Comparison of ENCODE assay signal across 1 cellular context in the genomic region with DNA sequence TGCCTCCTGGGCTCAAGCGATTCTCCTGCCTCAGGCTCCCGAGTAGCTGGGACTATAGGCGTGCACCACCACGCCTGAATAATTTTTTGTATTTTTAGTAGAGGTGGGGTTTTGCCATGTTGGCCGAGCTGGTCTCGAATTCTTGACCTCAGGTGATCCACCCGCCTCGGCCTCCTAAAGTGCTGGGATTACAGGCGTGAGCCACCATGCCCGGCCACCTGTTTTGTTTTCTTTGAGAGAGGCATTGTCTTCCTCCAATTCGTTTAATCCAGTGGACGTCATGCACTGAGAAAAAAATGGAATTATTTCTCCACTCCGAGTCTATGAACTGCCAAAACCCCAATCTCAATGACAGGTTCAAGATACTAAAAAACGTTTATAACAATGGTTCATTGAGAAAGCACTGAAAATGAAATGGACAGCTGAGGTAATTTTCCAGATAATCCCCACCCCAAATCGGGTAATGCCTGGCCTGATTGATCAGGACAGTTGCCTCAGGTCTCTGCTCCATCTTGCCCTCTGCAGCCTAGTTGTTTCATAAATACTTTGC.
TF ChIP-seq lines count a peak whose summit lies in the region.

No MANE protein-coding gene starts in this region.

TF ChIP-seq in SK-N-SH, 30 proteins besides CTCF, POLR2A, EP300 and RAD21:
- TF ChIP-seq, protein P1, sequence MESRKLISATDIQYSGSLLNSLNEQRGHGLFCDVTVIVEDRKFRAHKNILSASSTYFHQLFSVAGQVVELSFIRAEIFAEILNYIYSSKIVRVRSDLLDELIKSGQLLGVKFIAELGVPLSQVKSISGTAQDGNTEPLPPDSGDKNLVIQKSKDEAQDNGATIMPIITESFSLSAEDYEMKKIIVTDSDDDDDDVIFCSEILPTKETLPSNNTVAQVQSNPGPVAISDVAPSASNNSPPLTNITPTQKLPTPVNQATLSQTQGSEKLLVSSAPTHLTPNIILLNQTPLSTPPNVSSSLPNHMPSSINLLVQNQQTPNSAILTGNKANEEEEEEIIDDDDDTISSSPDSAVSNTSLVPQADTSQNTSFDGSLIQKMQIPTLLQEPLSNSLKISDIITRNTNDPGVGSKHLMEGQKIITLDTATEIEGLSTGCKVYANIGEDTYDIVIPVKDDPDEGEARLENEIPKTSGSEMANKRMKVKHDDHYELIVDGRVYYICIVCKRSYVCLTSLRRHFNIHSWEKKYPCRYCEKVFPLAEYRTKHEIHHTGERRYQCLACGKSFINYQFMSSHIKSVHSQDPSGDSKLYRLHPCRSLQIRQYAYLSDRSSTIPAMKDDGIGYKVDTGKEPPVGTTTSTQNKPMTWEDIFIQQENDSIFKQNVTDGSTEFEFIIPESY (IDR thresholded peaks at IDR 0.05; ENCODE audit: borderline replicate concordance, low read depth) = no peak
- TF ChIP-seq ELF1 (IDR thresholded peaks at IDR 0.05) = no peak
- no peak for TF ChIP-seq SIN3A (IDR thresholded peaks at IDR 0.05; ENCODE audit: borderline replicate concordance, low read depth, low read length)
- no peak for TF ChIP-seq SMC3 (IDR thresholded peaks at IDR 0.05; ENCODE audit: low read depth, low read length)
- no peak for TF ChIP-seq MXI1 (IDR thresholded peaks at IDR 0.05; ENCODE audit: low read depth, low read length)
- no peak for TF ChIP-seq EZH2phosphoT487 (IDR thresholded peaks at IDR 0.05; ENCODE audit: borderline replicate concordance, low read depth)
- TF ChIP-seq FOXM1 (IDR thresholded peaks at IDR 0.05; ENCODE audit: low read depth) = no peak
- no peak for TF ChIP-seq NRF1 (IDR thresholded peaks at IDR 0.05; ENCODE audit: low read depth, low read length)
- no peak for TF ChIP-seq CHD2 (IDR thresholded peaks at IDR 0.05; ENCODE audit: low read length, partially characterized antibody)
- TF ChIP-seq, protein P2, sequence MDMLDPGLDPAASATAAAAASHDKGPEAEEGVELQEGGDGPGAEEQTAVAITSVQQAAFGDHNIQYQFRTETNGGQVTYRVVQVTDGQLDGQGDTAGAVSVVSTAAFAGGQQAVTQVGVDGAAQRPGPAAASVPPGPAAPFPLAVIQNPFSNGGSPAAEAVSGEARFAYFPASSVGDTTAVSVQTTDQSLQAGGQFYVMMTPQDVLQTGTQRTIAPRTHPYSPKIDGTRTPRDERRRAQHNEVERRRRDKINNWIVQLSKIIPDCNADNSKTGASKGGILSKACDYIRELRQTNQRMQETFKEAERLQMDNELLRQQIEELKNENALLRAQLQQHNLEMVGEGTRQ (IDR thresholded peaks at IDR 0.05; ENCODE audit: borderline replicate concordance, low read depth, low read length) = no peak
